In the genomic region with DNA sequence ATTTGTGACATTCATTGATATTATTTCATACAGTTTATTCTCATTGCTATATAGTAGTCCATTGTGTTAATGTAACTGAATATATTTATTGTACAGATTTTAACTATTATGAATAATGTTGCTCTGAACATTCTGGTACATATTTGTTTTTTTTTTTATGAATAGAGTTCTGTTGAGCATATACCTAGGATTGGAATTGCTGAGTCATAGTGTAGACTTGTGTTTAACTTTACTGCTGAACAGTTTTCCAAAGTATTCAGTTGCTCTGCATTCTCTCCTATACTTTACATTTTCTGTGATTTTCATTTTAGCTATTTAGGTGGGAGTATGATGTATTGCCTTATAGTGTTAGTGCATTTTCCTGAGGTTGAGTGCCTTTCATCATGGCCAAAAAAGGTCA, we compare ENCODE assay signal across 1 cellular context.
TF ChIP-seq lines count a peak whose summit lies in the region.

No MANE protein-coding gene starts in this region.

TF ChIP-seq in GM23338, 12 proteins besides CTCF, POLR2A, EP300 and RAD21 (continued from another document):
- TF ChIP-seq, protein P1, sequence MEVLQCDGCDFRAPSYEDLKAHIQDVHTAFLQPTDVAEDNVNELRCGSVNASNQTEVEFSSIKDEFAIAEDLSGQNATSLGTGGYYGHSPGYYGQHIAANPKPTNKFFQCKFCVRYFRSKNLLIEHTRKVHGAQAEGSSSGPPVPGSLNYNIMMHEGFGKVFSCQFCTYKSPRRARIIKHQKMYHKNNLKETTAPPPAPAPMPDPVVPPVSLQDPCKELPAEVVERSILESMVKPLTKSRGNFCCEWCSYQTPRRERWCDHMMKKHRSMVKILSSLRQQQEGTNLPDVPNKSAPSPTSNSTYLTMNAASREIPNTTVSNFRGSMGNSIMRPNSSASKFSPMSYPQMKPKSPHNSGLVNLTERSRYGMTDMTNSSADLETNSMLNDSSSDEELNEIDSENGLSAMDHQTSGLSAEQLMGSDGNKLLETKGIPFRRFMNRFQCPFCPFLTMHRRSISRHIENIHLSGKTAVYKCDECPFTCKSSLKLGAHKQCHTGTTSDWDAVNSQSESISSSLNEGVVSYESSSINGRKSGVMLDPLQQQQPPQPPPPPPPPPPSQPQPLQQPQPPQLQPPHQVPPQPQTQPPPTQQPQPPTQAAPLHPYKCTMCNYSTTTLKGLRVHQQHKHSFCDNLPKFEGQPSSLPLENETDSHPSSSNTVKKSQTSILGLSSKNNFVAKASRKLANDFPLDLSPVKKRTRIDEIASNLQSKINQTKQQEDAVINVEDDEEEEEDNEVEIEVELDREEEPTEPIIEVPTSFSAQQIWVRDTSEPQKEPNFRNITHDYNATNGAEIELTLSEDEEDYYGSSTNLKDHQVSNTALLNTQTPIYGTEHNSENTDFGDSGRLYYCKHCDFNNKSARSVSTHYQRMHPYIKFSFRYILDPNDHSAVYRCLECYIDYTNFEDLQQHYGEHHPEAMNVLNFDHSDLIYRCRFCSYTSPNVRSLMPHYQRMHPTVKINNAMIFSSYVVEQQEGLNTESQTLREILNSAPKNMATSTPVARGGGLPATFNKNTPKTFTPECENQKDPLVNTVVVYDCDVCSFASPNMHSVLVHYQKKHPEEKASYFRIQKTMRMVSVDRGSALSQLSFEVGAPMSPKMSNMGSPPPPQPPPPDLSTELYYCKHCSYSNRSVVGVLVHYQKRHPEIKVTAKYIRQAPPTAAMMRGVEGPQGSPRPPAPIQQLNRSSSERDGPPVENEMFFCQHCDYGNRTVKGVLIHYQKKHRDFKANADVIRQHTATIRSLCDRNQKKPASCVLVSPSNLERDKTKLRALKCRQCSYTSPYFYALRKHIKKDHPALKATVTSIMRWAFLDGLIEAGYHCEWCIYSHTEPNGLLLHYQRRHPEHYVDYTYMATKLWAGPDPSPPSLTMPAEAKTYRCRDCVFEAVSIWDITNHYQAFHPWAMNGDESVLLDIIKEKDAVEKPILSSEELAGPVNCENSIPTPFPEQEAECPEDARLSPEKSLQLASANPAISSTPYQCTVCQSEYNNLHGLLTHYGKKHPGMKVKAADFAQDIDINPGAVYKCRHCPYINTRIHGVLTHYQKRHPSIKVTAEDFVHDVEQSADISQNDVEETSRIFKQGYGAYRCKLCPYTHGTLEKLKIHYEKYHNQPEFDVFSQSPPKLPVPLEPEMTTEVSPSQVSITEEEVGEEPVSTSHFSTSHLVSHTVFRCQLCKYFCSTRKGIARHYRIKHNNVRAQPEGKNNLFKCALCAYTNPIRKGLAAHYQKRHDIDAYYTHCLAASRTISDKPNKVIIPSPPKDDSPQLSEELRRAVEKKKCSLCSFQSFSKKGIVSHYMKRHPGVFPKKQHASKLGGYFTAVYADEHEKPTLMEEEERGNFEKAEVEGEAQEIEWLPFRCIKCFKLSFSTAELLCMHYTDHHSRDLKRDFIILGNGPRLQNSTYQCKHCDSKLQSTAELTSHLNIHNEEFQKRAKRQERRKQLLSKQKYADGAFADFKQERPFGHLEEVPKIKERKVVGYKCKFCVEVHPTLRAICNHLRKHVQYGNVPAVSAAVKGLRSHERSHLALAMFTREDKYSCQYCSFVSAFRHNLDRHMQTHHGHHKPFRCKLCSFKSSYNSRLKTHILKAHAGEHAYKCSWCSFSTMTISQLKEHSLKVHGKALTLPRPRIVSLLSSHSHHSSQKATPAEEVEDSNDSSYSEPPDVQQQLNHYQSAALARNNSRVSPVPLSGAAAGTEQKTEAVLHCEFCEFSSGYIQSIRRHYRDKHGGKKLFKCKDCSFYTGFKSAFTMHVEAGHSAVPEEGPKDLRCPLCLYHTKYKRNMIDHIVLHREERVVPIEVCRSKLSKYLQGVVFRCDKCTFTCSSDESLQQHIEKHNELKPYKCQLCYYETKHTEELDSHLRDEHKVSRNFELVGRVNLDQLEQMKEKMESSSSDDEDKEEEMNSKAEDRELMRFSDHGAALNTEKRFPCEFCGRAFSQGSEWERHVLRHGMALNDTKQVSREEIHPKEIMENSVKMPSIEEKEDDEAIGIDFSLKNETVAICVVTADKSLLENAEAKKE (CRISPR knock-in tag; IDR thresholded peaks at IDR 0.05) = no peak
- TF ChIP-seq CREB1 (CRISPR knock-in tag; IDR thresholded peaks at IDR 0.05; ENCODE audit: low read depth) = no peak
- TF ChIP-seq ZNF331 (CRISPR knock-in tag; IDR thresholded peaks at IDR 0.05; ENCODE audit: low read depth) = no peak
TF ChIP-seq in GM23338: peak in this region for 0.
